Comparison of ENCODE assay signal across 11 cellular contexts in the genomic region with DNA sequence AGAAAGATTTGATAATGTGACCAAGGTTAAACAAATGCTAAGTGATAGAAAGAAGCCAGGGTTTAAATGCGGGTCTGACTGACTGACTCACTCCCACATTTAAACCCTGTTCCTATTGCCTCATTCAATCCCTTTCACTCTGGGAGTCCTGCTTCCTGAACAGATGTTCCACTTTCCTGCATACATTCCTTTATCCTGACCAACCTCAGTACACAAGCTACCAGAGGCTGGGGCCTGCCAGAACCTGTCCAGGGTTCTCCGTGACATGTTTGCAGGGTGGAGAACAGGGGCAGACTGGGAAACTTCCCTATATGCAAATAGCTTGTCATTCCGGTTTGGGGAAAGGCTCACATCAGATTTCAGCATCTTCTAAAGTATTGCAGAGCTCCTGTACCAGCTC. TPM values are rescaled to one million over a fixed set of nuclear protein-coding genes. Genes with fewer than 3 reads are reported as not detected.
DNase-seq lines count a peak whose midpoint lies in the region; ATAC-seq and TF ChIP-seq lines count a peak whose summit lies in the region.
"Had no signal": no experiment of that assay in that cellular context is flagged by ENCODE, and none has a peak within 500 bp of the region (broad histone marks: within the 10 kb centered on the region; RNA-seq: fewer than 3 reads in every experiment).

No MANE protein-coding gene starts in this region.

- H3K4me3 ChIP-seq in epithelial cell of proximal tubule (ENCODE audit: low read depth, low read length) = no peak overlapping the region
- H3K4me3 ChIP-seq: lung had no signal

- H3K4me1 Mint-ChIP-seq in T-helper 2 cell treated with Interferon-gamma antibody and Interleukin-4, amounts not matched to agents 5 μg/mL and 100 μg/mL, for 36 hours (ENCODE audit: low read depth) = no peaks in the 10 kb centered on the region

- H3K36me3 Mint-ChIP-seq in T-helper 2 cell treated with Interferon-gamma antibody and Interleukin-4, amounts not matched to agents 5 μg/mL and 100 μg/mL, for 36 hours (ENCODE audit: low read depth) = no peaks in the 10 kb centered on the region

- H3K9me3 Mint-ChIP-seq in T-helper 2 cell treated with Interferon-gamma antibody and Interleukin-4, amounts not matched to agents 5 μg/mL and 100 μg/mL, for 36 hours = no peaks in the 10 kb centered on the region

- H3K27me3 Mint-ChIP-seq in T-helper 2 cell treated with Interferon-gamma antibody and Interleukin-4, amounts not matched to agents 5 μg/mL and 100 μg/mL, for 36 hours (ENCODE audit: low read depth) = peaks cover 9% of the 10 kb centered on the region

- no peak overlapping the region for H3K4me3 Mint-ChIP-seq in T-helper 2 cell treated with Interferon-gamma antibody and Interleukin-4, amounts not matched to agents 5 μg/mL and 100 μg/mL, for 36 hours
- H3K4me3 Mint-ChIP-seq: activated CD8-positive, alpha-beta T cell treated with anti-CD3 and anti-CD28 coated beads, Interleukin-2, amount 10 ng/mL, durations not matched to agents 7 days and 5 days had no signal

- intact Hi-C loops in sciatic nerve (cut with DNase I) = no loop called here

- no peak for ATAC-seq in sciatic nerve
- ATAC-seq: activated CD8-positive, alpha-beta T cell treated with anti-CD3 and anti-CD28 coated beads, Interleukin-2, amount 10 ng/mL, durations not matched to agents 7 days and 5 days had no signal

- no peak for TF ChIP-seq CTCF in epithelial cell of proximal tubule (conservative IDR thresholded peaks at IDR 0.05; ENCODE audit: low read depth, low read length)

- H3K27ac Mint-ChIP-seq in T-helper 2 cell treated with Interferon-gamma antibody and Interleukin-4, amounts not matched to agents 5 μg/mL and 100 μg/mL, for 36 hours = no peak overlapping the region
- H3K27ac Mint-ChIP-seq: activated CD8-positive, alpha-beta T cell treated with anti-CD3 and anti-CD28 coated beads, Interleukin-2, amount 10 ng/mL, durations not matched to agents 7 days and 5 days had no signal

- DNase-seq in NCI-H1417 (lab: John Stamatoyannopoulos, UW) = peak in 2 of 3 experiments; percentile 41 to 62
- no peak for DNase-seq in NCI-H1417 treated with DMSO at 0.1 percent for 48 hours (lab: John Stamatoyannopoulos, UW)
- DNase-seq in NCI-H82 (lab: John Stamatoyannopoulos, UW) = peak; percentile 70
- DNase-seq in epithelial cell of proximal tubule (ENCODE audit: low read depth) = peak; percentile 16
- peak; percentile 13 for DNase-seq in smooth muscle cell of the brain vasculature (ENCODE audit: low read depth, low spot score)
- DNase-seq in T-helper 1 cell = no peak
- no peak for DNase-seq in sciatic nerve (ENCODE audit: low spot score)
- DNase-seq in T-helper 2 cell treated with Interferon-gamma antibody and Interleukin-4, amounts not matched to agents 5 μg/mL and 100 μg/mL, for 36 hours (ENCODE audit: low spot score) = no peak
- DNase-seq: activated CD8-positive, alpha-beta T cell treated with anti-CD3 and anti-CD28 coated beads, Interleukin-2, amount 10 ng/mL, durations not matched to agents 7 days and 5 days; small intestine had no signal

RNA-seq across cellular contexts. Expression of a gene that starts 3.0 kb away (rescaled TPM):
- total RNA-seq in epithelial cell of proximal tubule (0.17 TPM in 1 of 2 replicates, not detected in the other), sciatic nerve (0.98 TPM)
- total RNA-seq: activated CD8-positive, alpha-beta T cell treated with anti-CD3 and anti-CD28 coated beads, Interleukin-2, amount 10 ng/mL, durations not matched to agents 7 days and 5 days had no signal

Comparison
In these comparisons a context has a peak if more than half of its experiments do, and no peak if none do; other contexts are left out.
1. DNase-seq: peak in NCI-H1417 (2 of 3), NCI-H82 (single experiment), epithelial cell of proximal tubule (single experiment) and smooth muscle cell of the brain vasculature (single experiment); none in NCI-H1417 treated with DMSO at 0.1 percent for 48 hours (single experiment), T-helper 1 cell (0 of 5), sciatic nerve (single experiment) and T-helper 2 cell treated with Interferon-gamma antibody and Interleukin-4, amounts not matched to agents 5 μg/mL and 100 μg/mL, for 36 hours (single experiment).